ENCODE assay signal across 8 cellular contexts in the genomic region with DNA sequence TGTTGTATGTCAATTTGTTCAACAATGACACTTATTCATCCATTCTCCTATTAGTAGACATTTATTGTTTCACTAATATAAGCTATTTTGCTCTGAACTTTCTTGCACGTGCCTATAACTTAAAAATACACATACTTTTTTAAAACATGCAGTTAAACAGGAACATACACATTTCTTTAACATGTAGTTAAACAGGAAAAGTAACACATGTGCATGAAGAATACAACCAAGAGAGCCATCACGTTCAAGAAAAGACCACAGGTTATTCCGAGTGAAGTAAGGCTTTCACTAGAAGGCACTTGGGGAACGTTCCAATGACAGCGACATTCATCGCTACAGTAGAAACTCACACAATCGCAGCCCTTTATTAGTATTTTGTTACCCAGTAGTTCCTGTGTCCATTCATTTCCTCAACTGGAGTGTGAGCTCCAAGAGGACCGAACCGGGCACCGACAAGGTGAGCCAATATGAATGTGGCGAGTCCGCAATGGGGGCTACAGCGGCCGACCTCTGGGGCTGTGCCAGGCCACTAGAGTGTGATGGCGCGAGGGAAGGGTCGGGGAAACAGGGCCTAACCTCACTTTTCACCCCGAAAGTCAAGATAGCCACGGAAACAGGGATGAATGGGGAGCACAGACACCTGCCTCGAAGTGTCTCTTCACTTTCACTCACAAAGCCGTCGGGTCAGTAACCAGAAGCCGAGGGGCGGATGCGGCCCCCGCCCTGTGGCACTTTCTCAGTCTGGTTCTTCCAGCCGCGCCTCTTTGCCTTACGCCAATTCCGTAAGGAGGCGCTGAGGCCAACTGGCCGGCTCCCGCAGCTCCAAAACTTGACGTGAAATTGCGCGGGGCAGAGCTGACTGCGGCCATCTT. TPM values are rescaled to one million over a fixed set of nuclear protein-coding genes. Genes with fewer than 3 reads are reported as not detected.
DNase-seq lines count a peak whose midpoint lies in the region; ATAC-seq, FAIRE-seq and TF ChIP-seq lines count a peak whose summit lies in the region.

No MANE protein-coding gene starts in this region.

- peak overlapping the region; percentile 95 for H3K4me3 Mint-ChIP-seq in progenitor cell of endocrine pancreas (ENCODE audit: low read depth)

- intact Hi-C loops in left cardiac atrium (cut with DNase I) = loop anchor here (5.0 to 10.0 kb wide), 4 partner anchors 75 to 105 kb away; no protein-coding TSS in a partner anchor

- peak; percentile 85 for TF ChIP-seq POLR2A in GM12892 (IDR thresholded peaks at IDR 0.05; ENCODE audit: low read depth, low read length)

- no peak for FAIRE-seq in GM12892 (lab: Jason Lieb, UNC)
- no peak for FAIRE-seq in urothelium cell line (lab: Jason Lieb, UNC)

- H3K27me3 Mint-ChIP-seq in progenitor cell of endocrine pancreas = no peaks in the 10 kb centered on the region

- no peak for TF ChIP-seq CTCF in progenitor cell of endocrine pancreas (IDR thresholded peaks at IDR 0.05; ENCODE audit: unreplicated experiment)

- H3K36me3 Mint-ChIP-seq in progenitor cell of endocrine pancreas (ENCODE audit: insufficient read depth) = no peaks in the 10 kb centered on the region

- H3K9me3 ChIP-seq in adipocyte (ENCODE audit: control insufficient read depth, low read length) = no peaks in the 10 kb centered on the region

- H3K4me3 ChIP-seq in adipocyte (ENCODE audit: low read length) = peak overlapping the region; percentile 88

- ATAC-seq in HG02759 (IDR thresholded peaks at IDR 0.05; ENCODE audit: unreplicated experiment) (peak; percentile 57), left cardiac atrium (peak; percentile 65 to 78)

- DNase-seq in GM12892 (ENCODE audit: insufficient read length) (peak; percentile 41), NCI-H1105 treated with DMSO at 0.1 percent for 48 hours (lab: John Stamatoyannopoulos, UW) (peak; percentile 94), SKM-1 (lab: John Stamatoyannopoulos, UW; ENCODE audit: unreplicated experiment) (peak; percentile 86), adipocyte (ENCODE audit: low read depth) (peak; percentile 91), left cardiac atrium (peak; percentile 93), progenitor cell of endocrine pancreas (ENCODE audit: low spot score, unreplicated experiment) (peak; percentile 81), urothelium cell line (ENCODE audit: low spot score) (peak; percentile 81)

- H3K36me3 ChIP-seq in adipocyte (ENCODE audit: control insufficient read depth, insufficient read depth, low read length, severe bottlenecking) = no peaks in the 10 kb centered on the region

- H3K27ac Mint-ChIP-seq in progenitor cell of endocrine pancreas = peak overlapping the region; percentile 100

- H3K27me3 ChIP-seq in adipocyte (replicated peaks; ENCODE audit: control insufficient read depth, insufficient read depth, low read length) = no peaks in the 10 kb centered on the region

- no peaks in the 10 kb centered on the region for H3K9me3 Mint-ChIP-seq in progenitor cell of endocrine pancreas (ENCODE audit: low read depth)

- peak overlapping the region; percentile 87 for H3K9ac ChIP-seq in adipocyte (ENCODE audit: low read length)

- H3K4me1 Mint-ChIP-seq in progenitor cell of endocrine pancreas (ENCODE audit: low read depth) = peaks cover 24% of the 10 kb centered on the region

- H3K4me1 ChIP-seq in adipocyte (ENCODE audit: control insufficient read depth, insufficient read depth, low read length) = peaks cover 24% of the 10 kb centered on the region

RNA-seq across cellular contexts. Expression of a gene that starts 0.8 kb away (rescaled TPM):
- 418 TPM for polyA plus RNA-seq in GM12892 (2012; ENCODE audit: missing spikeins)
- total RNA-seq in left cardiac atrium (100 to 1,000 TPM; 178 to 206 TPM), progenitor cell of endocrine pancreas (174 and 175 TPM in 2 replicates)

Comparison
In these comparisons a context has a peak if more than half of its experiments do, and no peak if none do; other contexts are left out.
1. Peak in every context shown above with its lines: DNase-seq, ATAC-seq and H3K4me3 ChIP-seq.
2. DNase-seq: peak in every context shown above with its lines; median percentile 94 in NCI-H1105 treated with DMSO at 0.1 percent for 48 hours; 93 in left cardiac atrium; 91 in adipocyte; 86 in SKM-1; 81 in progenitor cell of endocrine pancreas; 81 in urothelium cell line; 41 in GM12892.